ENCODE assay signal across 2 cellular contexts in the genomic region with DNA sequence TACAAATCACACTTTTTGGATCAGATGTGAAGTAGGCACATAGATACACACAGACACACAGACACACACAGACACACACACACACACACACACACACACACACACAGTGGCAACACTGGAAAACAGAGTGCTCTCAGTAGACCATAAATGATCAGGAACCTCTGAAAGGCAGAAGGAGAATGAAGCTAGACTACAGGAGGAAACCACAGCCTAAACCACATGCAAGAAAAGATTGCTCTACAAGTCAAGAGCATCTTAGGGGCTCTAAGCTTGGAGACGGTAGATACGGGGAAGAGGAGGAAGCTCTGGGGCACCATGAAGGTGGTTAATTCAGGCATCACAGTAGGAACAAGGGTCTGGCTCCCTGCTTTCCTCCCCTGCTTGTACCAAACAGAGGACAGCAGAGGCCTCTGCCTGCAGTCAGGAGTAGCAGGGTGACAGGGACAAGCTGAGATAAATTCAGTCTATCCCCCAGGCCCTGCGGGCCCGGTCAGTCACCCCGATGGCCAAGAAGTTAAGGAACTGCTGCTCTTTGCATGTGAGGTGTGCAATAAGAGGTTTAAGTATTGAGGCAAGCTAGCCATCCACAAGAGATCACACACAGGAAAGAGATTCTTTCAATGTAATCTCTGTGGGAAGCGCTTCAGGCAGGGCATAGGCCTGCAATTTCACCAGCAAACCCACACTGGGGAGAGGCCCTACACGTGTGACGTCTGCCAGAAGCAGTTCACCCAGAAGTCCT.
TF ChIP-seq lines count a peak whose summit lies in the region.

No MANE protein-coding gene starts in this region.

TF ChIP-seq in K562, 482 proteins besides CTCF, POLR2A, EP300 and RAD21 (continued from another document):
- TF ChIP-seq HNRNPL (IDR thresholded peaks at IDR 0.05; ENCODE audit: low read depth, low read length) (no peak), ZNF174 (CRISPR knock-in tag; IDR thresholded peaks at IDR 0.05) (no peak), SMAD1 (IDR thresholded peaks at IDR 0.05; ENCODE audit: low read depth, low read length, partially characterized antibody) (no peak), ZNF444 (CRISPR knock-in tag; IDR thresholded peaks at IDR 0.05) (no peak), NR2F6 (CRISPR knock-in tag; IDR thresholded peaks at IDR 0.05) (no peak), MCM7 (IDR thresholded peaks at IDR 0.05) (peak in 1 of 2 experiments; percentile 42; a peak in 1 of 4 replicates)

TF ChIP-seq in HEK293T, 16 proteins besides CTCF, POLR2A, EP300 and RAD21 (continued from another document):
- TF ChIP-seq, protein P1, sequence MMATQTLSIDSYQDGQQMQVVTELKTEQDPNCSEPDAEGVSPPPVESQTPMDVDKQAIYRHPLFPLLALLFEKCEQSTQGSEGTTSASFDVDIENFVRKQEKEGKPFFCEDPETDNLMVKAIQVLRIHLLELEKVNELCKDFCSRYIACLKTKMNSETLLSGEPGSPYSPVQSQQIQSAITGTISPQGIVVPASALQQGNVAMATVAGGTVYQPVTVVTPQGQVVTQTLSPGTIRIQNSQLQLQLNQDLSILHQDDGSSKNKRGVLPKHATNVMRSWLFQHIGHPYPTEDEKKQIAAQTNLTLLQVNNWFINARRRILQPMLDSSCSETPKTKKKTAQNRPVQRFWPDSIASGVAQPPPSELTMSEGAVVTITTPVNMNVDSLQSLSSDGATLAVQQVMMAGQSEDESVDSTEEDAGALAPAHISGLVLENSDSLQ (IDR thresholded peaks at IDR 0.05): no peak
- no peak for TF ChIP-seq NFRKB (IDR thresholded peaks at IDR 0.05)
